Comparison of ENCODE assay signal across 22 cellular contexts in genomic region chr4:56971383-56971782, GRCh38.
"Had no signal": no experiment of that assay in that cellular context is flagged by ENCODE, and none has a peak within 500 bp of the region (broad histone marks: within the 10 kb centered on the region; RNA-seq: fewer than 3 reads in every experiment).

No MANE protein-coding gene starts in this region.

- H3K4me3 ChIP-seq: breast epithelium, heart right ventricle, right atrium auricular region, SJSA1, uterus had no signal

- H3K4me1 ChIP-seq: foreskin keratinocyte had no signal

- H3K27me3 ChIP-seq: breast epithelium, foreskin keratinocyte, heart right ventricle, right atrium auricular region, SJSA1, uterus had no signal

- H3K27ac ChIP-seq: breast epithelium, foreskin keratinocyte, heart right ventricle, right atrium auricular region, SJSA1, uterus had no signal

- H3K27ac Mint-ChIP-seq: dendritic cell treated with granulocyte-macrophage colony-stimulating factor and Interleukin-4, amounts not matched to agents 40 ng/mL and 50 ng/mL, for 4 days; endodermal cell; mesothelial cell of epicardium; type B pancreatic cell had no signal

- H3K9me3 Mint-ChIP-seq: activated T-cell treated with anti-CD3 and anti-CD28 coated beads, Interleukin-2, amount 50 U/mL, for 4 hours had no signal

- ATAC-seq: activated T-cell treated with anti-CD3 and anti-CD28 coated beads, Interleukin-2, amount 50 U/mL, for 4 hours; esophagus mucosa; foreskin keratinocyte; heart right ventricle had no signal

- H3K36me3 ChIP-seq: uterus had no signal

- DNase-seq: activated CD8-positive, alpha-beta memory T cell treated with anti-CD3 and anti-CD28 coated beads, Interleukin-2, amount 50 U/mL, for 4 hours; activated effector memory CD4-positive, alpha-beta T cell treated with Interleukin-2 at 50 U/mL for 16 hours; activated naive CD4-positive, alpha-beta T cell treated with anti-CD3 and anti-CD28 coated beads for 36 hours; activated T-cell treated with anti-CD3 and anti-CD28 coated beads, Interleukin-2, amount 50 U/mL, for 4 hours; central memory CD4-positive, alpha-beta T cell; endodermal cell; foreskin keratinocyte; heart right ventricle; naive B cell; stimulated activated CD4-positive, alpha-beta T cell treated with anti-CD3 and anti-CD28 coated beads, Interleukin-15, amount 100 ng/mL, for 24 hours; stimulated activated CD4-positive, alpha-beta T cell treated with anti-CD3 and anti-CD28 coated beads, Interleukin-2, amount 100 ng/mL, for 24 hours; stimulated activated naive CD4-positive, alpha-beta T cell treated with Interleukin-2 at 50 U/mL for 16 hours; substantia nigra; T-helper 2 cell; uterus had no signal

- H3K4me3 Mint-ChIP-seq: activated naive CD4-positive, alpha-beta T cell treated with anti-CD3 and anti-CD28 coated beads for 36 hours; activated T-cell treated with anti-CD3 and anti-CD28 coated beads, Interleukin-2, amount 50 U/mL, for 4 hours; dendritic cell treated with granulocyte-macrophage colony-stimulating factor and Interleukin-4, amounts not matched to agents 40 ng/mL and 50 ng/mL, for 4 days; endodermal cell; mesothelial cell of epicardium had no signal

- H3K27me3 Mint-ChIP-seq: dendritic cell treated with granulocyte-macrophage colony-stimulating factor and Interleukin-4, amounts not matched to agents 40 ng/mL and 50 ng/mL, for 4 days; naive B cell; type B pancreatic cell had no signal
